ENCODE assay signal across 28 cellular contexts in the genomic region with DNA sequence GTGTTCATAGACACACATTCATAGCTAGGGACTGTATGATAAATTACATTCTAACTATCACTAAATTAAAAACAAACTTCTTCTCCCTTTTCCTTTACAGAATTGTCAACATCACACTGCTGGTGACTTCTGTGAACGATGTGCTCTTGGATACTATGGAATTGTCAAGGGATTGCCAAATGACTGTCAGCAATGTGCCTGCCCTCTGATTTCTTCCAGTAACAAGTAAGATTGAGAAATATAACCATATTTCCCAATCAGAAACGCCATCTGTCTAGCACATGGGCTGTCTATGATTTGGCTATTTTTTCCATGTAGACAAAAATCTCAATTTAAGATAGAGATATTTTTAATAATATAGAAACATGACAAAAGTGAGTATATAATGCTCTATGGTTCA.
DNase-seq lines count a peak whose midpoint lies in the region; ATAC-seq and TF ChIP-seq lines count a peak whose summit lies in the region.
"Had no signal": no experiment of that assay in that cellular context is flagged by ENCODE, and none has a peak within 500 bp of the region (broad histone marks: within the 10 kb centered on the region; RNA-seq: fewer than 3 reads in every experiment).

No MANE protein-coding gene starts in this region.

- H3K4me1 ChIP-seq in osteoblast (ENCODE audit: insufficient read depth, low read length) = peaks cover 12% of the 10 kb centered on the region
- H3K4me1 ChIP-seq: adrenal gland had no signal

- no peak overlapping the region for H3K27ac ChIP-seq in osteoblast (ENCODE audit: low read depth, low read length)
- H3K27ac ChIP-seq: adrenal gland, coronary artery, KMS-11, PC-9 had no signal

- H3K9me3 Mint-ChIP-seq in activated naive CD8-positive, alpha-beta T cell treated with anti-CD3 and anti-CD28 coated beads for 36 hours = no peaks in the 10 kb centered on the region
- H3K9me3 Mint-ChIP-seq: activated CD8-positive, alpha-beta T cell treated with anti-CD3 and anti-CD28 coated beads for 36 hours; HFFc6; T-cell had no signal

- peak overlapping the region; percentile 27 for H2AFZ ChIP-seq in osteoblast (ENCODE audit: low read length)
- H2AFZ ChIP-seq: PC-9 had no signal

- H3K4me2 ChIP-seq in osteoblast (ENCODE audit: insufficient read depth, low read length) = no peak overlapping the region
- H3K4me2 ChIP-seq: KMS-11, PC-9 had no signal

- TF ChIP-seq CTCF in AG10803 (conservative IDR thresholded peaks at IDR 0.05; ENCODE audit: low read length) (no peak), osteoblast (IDR thresholded peaks at IDR 0.05; ENCODE audit: extremely low read depth, low read depth, low read length) (no peak)

- DNase-seq in AG10803 (ENCODE audit: low read depth) = peak; percentile 94
- peak; percentile 74 for DNase-seq in HCEC 1CT
- peak; percentile 78 for DNase-seq in fibroblast of peridontal ligament (ENCODE audit: extremely low read depth)
- no peak for DNase-seq in osteoblast (ENCODE audit: insufficient read length, low spot score, missing footprints)
- no peak for DNase-seq in activated effector memory CD4-positive, alpha-beta T cell treated with anti-CD3 and anti-CD28 coated beads, Interleukin-2, amount 50 U/mL, for 16 hours
- no peak for DNase-seq in activated naive CD8-positive, alpha-beta T cell treated with anti-CD3 and anti-CD28 coated beads for 36 hours
- no peak for DNase-seq in T-helper 17 cell
- DNase-seq: activated CD4-positive, alpha-beta T cell treated with anti-CD3 and anti-CD28 coated beads for 1 hour; activated CD8-positive, alpha-beta T cell treated with anti-CD3 and anti-CD28 coated beads for 36 hours; activated T-cell treated with anti-CD3 and anti-CD28 coated beads for 4 hours; adrenal gland; CD4-positive, CD25-positive, alpha-beta regulatory T cell; HFFc6; midbrain; MV-4-11; naive thymus-derived CD8-positive, alpha-beta T cell; NCI-H2171 treated with DMSO at 0.1 percent for 48 hours; NCI-H524; NK-92 treated with Interleukin-12 subunit alpha and Interleukin-12 subunit beta, amount 100 ng/mL, for 24 hours; occipital lobe; PC-9; SIG-M5; T-cell had no signal

- no peak overlapping the region for H3K4me3 ChIP-seq in AG10803 (ENCODE audit: low read length)
- no peak overlapping the region for H3K4me3 ChIP-seq in osteoblast (ENCODE audit: insufficient read depth, low read length)
- H3K4me3 ChIP-seq: adrenal gland, coronary artery, PC-9 had no signal

- no peaks in the 10 kb centered on the region for H3K79me2 ChIP-seq in osteoblast (ENCODE audit: insufficient read depth, low read length)

- no peak overlapping the region for H3K4me3 Mint-ChIP-seq in activated naive CD8-positive, alpha-beta T cell treated with anti-CD3 and anti-CD28 coated beads for 36 hours
- no peak overlapping the region for H3K4me3 Mint-ChIP-seq in T-helper 17 cell
- H3K4me3 Mint-ChIP-seq: activated CD8-positive, alpha-beta T cell treated with anti-CD3 and anti-CD28 coated beads for 36 hours; CD4-positive, CD25-positive, alpha-beta regulatory T cell; HFFc6; naive thymus-derived CD8-positive, alpha-beta T cell; stimulated activated memory B cell treated with anti-CD40 and anti-IgM and Interleukin-4, amounts not matched to agents 10 μg/mL and 1 μg/mL and 100 μg/mL, for 72 hours; T-cell had no signal

- H3K27me3 ChIP-seq in osteoblast (ENCODE audit: insufficient read depth, low read length) = no peaks in the 10 kb centered on the region
- H3K27me3 ChIP-seq: adrenal gland had no signal

- no peaks in the 10 kb centered on the region for H4K20me1 ChIP-seq in osteoblast (ENCODE audit: insufficient read depth, low read length)

- ATAC-seq in T-helper 17 cell = no peak
- ATAC-seq: activated CD8-positive, alpha-beta T cell treated with anti-CD3 and anti-CD28 coated beads for 36 hours; esophagus mucosa; left lobe of liver; naive thymus-derived CD8-positive, alpha-beta T cell; stimulated activated memory B cell treated with anti-CD40 and anti-IgM and Interleukin-4, amounts not matched to agents 10 μg/mL and 1 μg/mL and 100 μg/mL, for 72 hours; T-cell had no signal

- peaks cover 32% of the 10 kb centered on the region for H3K27me3 Mint-ChIP-seq in activated naive CD8-positive, alpha-beta T cell treated with anti-CD3 and anti-CD28 coated beads for 36 hours
- no peaks in the 10 kb centered on the region for H3K27me3 Mint-ChIP-seq in T-helper 17 cell

- no peak overlapping the region for H3K27ac Mint-ChIP-seq in activated naive CD8-positive, alpha-beta T cell treated with anti-CD3 and anti-CD28 coated beads for 36 hours
- H3K27ac Mint-ChIP-seq in T-helper 17 cell = no peak overlapping the region
- H3K27ac Mint-ChIP-seq: activated CD8-positive, alpha-beta T cell treated with anti-CD3 and anti-CD28 coated beads for 36 hours; CD4-positive, CD25-positive, alpha-beta regulatory T cell; naive thymus-derived CD8-positive, alpha-beta T cell; stimulated activated memory B cell treated with anti-CD40 and anti-IgM and Interleukin-4, amounts not matched to agents 10 μg/mL and 1 μg/mL and 100 μg/mL, for 72 hours; T-cell had no signal

- no peaks in the 10 kb centered on the region for H3K36me3 Mint-ChIP-seq in activated naive CD8-positive, alpha-beta T cell treated with anti-CD3 and anti-CD28 coated beads for 36 hours
- peaks cover 4% of the 10 kb centered on the region for H3K36me3 Mint-ChIP-seq in T-helper 17 cell (ENCODE audit: low read depth)
- H3K36me3 Mint-ChIP-seq: CD4-positive, CD25-positive, alpha-beta regulatory T cell; naive thymus-derived CD8-positive, alpha-beta T cell; stimulated activated memory B cell treated with anti-CD40 and anti-IgM and Interleukin-4, amounts not matched to agents 10 μg/mL and 1 μg/mL and 100 μg/mL, for 72 hours; T-cell had no signal

- H3K4me1 Mint-ChIP-seq in activated naive CD8-positive, alpha-beta T cell treated with anti-CD3 and anti-CD28 coated beads for 36 hours = no peaks in the 10 kb centered on the region
- H3K4me1 Mint-ChIP-seq in T-helper 17 cell = no peaks in the 10 kb centered on the region
- H3K4me1 Mint-ChIP-seq: CD4-positive, CD25-positive, alpha-beta regulatory T cell; naive thymus-derived CD8-positive, alpha-beta T cell; stimulated activated memory B cell treated with anti-CD40 and anti-IgM and Interleukin-4, amounts not matched to agents 10 μg/mL and 1 μg/mL and 100 μg/mL, for 72 hours; T-cell had no signal

- no peaks in the 10 kb centered on the region for H3K36me3 ChIP-seq in osteoblast (ENCODE audit: insufficient read depth, low read length)
- H3K36me3 ChIP-seq: adrenal gland had no signal

- H3K9me3 ChIP-seq in osteoblast (ENCODE audit: low read depth, low read length) (no peaks in the 10 kb centered on the region), T-helper 17 cell (ENCODE audit: control insufficient read depth, low read length, poor library complexity, severe bottlenecking) (no peaks in the 10 kb centered on the region)
- H3K9me3 ChIP-seq: adrenal gland had no signal

Comparison
In these comparisons a context has a peak if more than half of its experiments do, and no peak if none do; other contexts are left out.
1. DNase-seq: peak in AG10803 (single experiment), HCEC 1CT (single experiment) and fibroblast of peridontal ligament (single experiment); none in osteoblast (single experiment), activated effector memory CD4-positive, alpha-beta T cell treated with anti-CD3 and anti-CD28 coated beads, Interleukin-2, amount 50 U/mL, for 16 hours (single experiment), activated naive CD8-positive, alpha-beta T cell treated with anti-CD3 and anti-CD28 coated beads for 36 hours (single experiment) and T-helper 17 cell (0 of 3).